In genomic region chr15:75081150-75081549, GRCh38 we compare ENCODE assay signal across 1 cellular context.
TF ChIP-seq lines count a peak whose summit lies in the region.

No MANE protein-coding gene starts in this region.

TF ChIP-seq in K562, 482 proteins besides CTCF, POLR2A, EP300 and RAD21 (continued from another document):
- TF ChIP-seq ASH1L (IDR thresholded peaks at IDR 0.05; ENCODE audit: borderline replicate concordance, low read depth, partially characterized antibody) (no peak), ZNF140 (CRISPR knock-in tag; IDR thresholded peaks at IDR 0.05) (no peak), ZKSCAN3 (CRISPR knock-in tag; IDR thresholded peaks at IDR 0.05) (no peak), ZBTB7A (IDR thresholded peaks at IDR 0.05; ENCODE audit: borderline replicate concordance, control insufficient read depth, low read depth, low read length) (no peak), RBM14 (IDR thresholded peaks at IDR 0.05; ENCODE audit: borderline replicate concordance, insufficient read depth, low read depth, low read length) (no peak), XRCC3 (IDR thresholded peaks at IDR 0.05) (no peak), NFXL1 (CRISPR knock-in tag; IDR thresholded peaks at IDR 0.05) (no peak), ZBTB33 (CRISPR knock-in tag; IDR thresholded peaks at IDR 0.05) (no peak), RREB1 (CRISPR knock-in tag; IDR thresholded peaks at IDR 0.05) (no peak), ARID3A (IDR thresholded peaks at IDR 0.05; ENCODE audit: borderline replicate concordance, low read depth, low read length) (no peak), MAFF (IDR thresholded peaks at IDR 0.05; ENCODE audit: low read length) (peak; percentile 65), KLF16 (IDR thresholded peaks at IDR 0.05) (no peak), EP400 (IDR thresholded peaks at IDR 0.05) (no peak), NR0B1 (IDR thresholded peaks at IDR 0.05; ENCODE audit: partially characterized antibody) (no peak), EWSR1 (IDR thresholded peaks at IDR 0.05; ENCODE audit: borderline replicate concordance, low read depth, partially characterized antibody) (no peak), ZNF316 (IDR thresholded peaks at IDR 0.05) (peak; percentile 86), ZBTB17 (CRISPR knock-in tag; IDR thresholded peaks at IDR 0.05) (no peak), HMG20A (CRISPR knock-in tag; conservative IDR thresholded peaks at IDR 0.05) (no peak), SNIP1 (IDR thresholded peaks at IDR 0.05; ENCODE audit: low read depth) (no peak), RERE (CRISPR knock-in tag; IDR thresholded peaks at IDR 0.05; ENCODE audit: borderline replicate concordance) (no peak), EHMT2 (IDR thresholded peaks at IDR 0.05) (no peak), MAFK (IDR thresholded peaks at IDR 0.05; ENCODE audit: low read length) (peak; percentile 63; the same call in 1 of the 2 replicates), ZNF785 (CRISPR knock-in tag; IDR thresholded peaks at IDR 0.05) (no peak), C11orf30 (IDR thresholded peaks at IDR 0.05; ENCODE audit: low read depth) (peak; percentile 75), KDM2B (CRISPR knock-in tag; IDR thresholded peaks at IDR 0.05) (no peak), SETDB1 (IDR thresholded peaks at IDR 0.05; ENCODE audit: low read length) (no peak), POLR2G (IDR thresholded peaks at IDR 0.05; ENCODE audit: low read depth, low read length) (no peak), SIRT6 (IDR thresholded peaks at IDR 0.05; ENCODE audit: low read depth, low read length) (no peak), NCOA6 (IDR thresholded peaks at IDR 0.05) (no peak), MAFG (tag; conservative IDR thresholded peaks at IDR 0.05) (peak; percentile 58)
TF ChIP-seq in K562: peak in this region for 5.
